In genomic region chr20:23765578-23765977, GRCh38 we compare ENCODE assay signal across 7 cellular contexts. TPM values are rescaled to one million over a fixed set of nuclear protein-coding genes. Genes with fewer than 3 reads are reported as not detected.
"Had no signal": no experiment of that assay in that cellular context is flagged by ENCODE, and none has a peak within 500 bp of the region (broad histone marks: within the 10 kb centered on the region; RNA-seq: fewer than 3 reads in every experiment).

No MANE protein-coding gene starts in this region.

- DNase-seq: GOT3, H9, HCEC 1CT, IMR-90 had no signal

- H3K4me3 ChIP-seq: K562 had no signal

- ATAC-seq: K562 had no signal

- FAIRE-seq: H54, HTR-8/SVneo, K562 had no signal

- H3K9me3 Mint-ChIP-seq: H9 had no signal

RNA-seq across cellular contexts. Expression of gene CST1, which starts 14.8 kb away (rescaled TPM):
- total RNA-seq: IMR-90, K562 had no signal
- polyA plus RNA-seq: IMR-90, K562 had no signal
